In the genomic region with DNA sequence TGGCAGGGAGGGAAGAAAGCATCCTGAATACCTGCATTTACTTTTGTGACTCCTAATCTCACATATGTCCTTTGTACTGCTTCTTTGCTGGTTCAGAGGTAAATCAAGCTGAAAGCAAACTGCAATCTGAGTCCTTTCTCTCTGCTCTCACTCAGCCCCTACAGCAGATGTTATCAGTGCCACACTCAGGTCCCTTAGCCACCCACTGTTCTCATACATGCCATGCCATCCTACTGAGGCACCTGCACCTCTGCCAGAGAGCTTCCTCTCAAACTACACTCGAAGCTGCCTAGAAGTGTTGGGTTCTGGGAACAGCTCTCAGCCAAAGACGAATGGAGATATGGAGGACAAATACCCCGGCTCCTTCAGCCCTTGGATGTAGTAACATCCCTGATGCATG, we compare ENCODE assay signal across 31 cellular contexts.
"Had no signal": no experiment of that assay in that cellular context is flagged by ENCODE, and none has a peak within 500 bp of the region (broad histone marks: within the 10 kb centered on the region; RNA-seq: fewer than 3 reads in every experiment).

No MANE protein-coding gene starts in this region.

- H3K9me3 Mint-ChIP-seq: activated CD4-positive, alpha-beta memory T cell treated with anti-CD3 and anti-CD28 coated beads, Interleukin-2, amount 10 ng/mL, durations not matched to agents 7 days and 5 days; activated naive CD4-positive, alpha-beta T cell treated with anti-CD3 and anti-CD28 coated beads, Interleukin-2, amount 10 ng/mL, durations not matched to agents 7 days and 5 days; activated naive CD8-positive, alpha-beta T cell treated with anti-CD3 and anti-CD28 coated beads, Interleukin-2, amount 50 U/mL, for 24 hours had no signal

- H3K36me3 Mint-ChIP-seq: activated CD8-positive, alpha-beta memory T cell treated with anti-CD3 and anti-CD28 coated beads, Interleukin-2, amount 10 ng/mL, durations not matched to agents 7 days and 5 days; activated naive CD4-positive, alpha-beta T cell treated with anti-CD3 and anti-CD28 coated beads, Interleukin-2, amount 10 ng/mL, durations not matched to agents 7 days and 5 days; activated naive CD8-positive, alpha-beta T cell had no signal

- H3K4me1 ChIP-seq: SJCRH30 had no signal

- H3K36me3 ChIP-seq: brain microvascular endothelial cell, SJCRH30, WERI-Rb-1 had no signal

- H3K4me3 ChIP-seq: SJCRH30, SK-N-MC had no signal

- H3K4me3 Mint-ChIP-seq: activated CD4-positive, alpha-beta memory T cell treated with anti-CD3 and anti-CD28 coated beads, Interleukin-2, amount 10 ng/mL, durations not matched to agents 7 days and 5 days; activated CD8-positive, alpha-beta memory T cell treated with anti-CD3 and anti-CD28 coated beads, Interleukin-2, amount 10 ng/mL, durations not matched to agents 7 days and 5 days; activated naive CD4-positive, alpha-beta T cell treated with anti-CD3 and anti-CD28 coated beads, Interleukin-2, amount 10 ng/mL, durations not matched to agents 7 days and 5 days; activated naive CD8-positive, alpha-beta T cell; activated naive CD8-positive, alpha-beta T cell treated with anti-CD3 and anti-CD28 coated beads, Interleukin-2, amount 50 U/mL, for 24 hours had no signal

- H3K27ac Mint-ChIP-seq: activated CD4-positive, alpha-beta memory T cell treated with anti-CD3 and anti-CD28 coated beads, Interleukin-2, amount 10 ng/mL, durations not matched to agents 7 days and 5 days; activated CD8-positive, alpha-beta memory T cell treated with anti-CD3 and anti-CD28 coated beads, Interleukin-2, amount 10 ng/mL, durations not matched to agents 7 days and 5 days; activated naive CD4-positive, alpha-beta T cell treated with anti-CD3 and anti-CD28 coated beads, Interleukin-2, amount 10 ng/mL, durations not matched to agents 7 days and 5 days; activated naive CD8-positive, alpha-beta T cell; activated naive CD8-positive, alpha-beta T cell treated with anti-CD3 and anti-CD28 coated beads, Interleukin-2, amount 50 U/mL, for 24 hours had no signal

- H3K27me3 ChIP-seq: brain microvascular endothelial cell, SJCRH30 had no signal

- H3K27ac ChIP-seq: brain microvascular endothelial cell, SJCRH30, SK-N-MC, WERI-Rb-1 had no signal

- H3K9me3 ChIP-seq: SJCRH30 had no signal

- DNase-seq: activated CD4-positive, alpha-beta memory T cell treated with anti-CD3 and anti-CD28 coated beads, Interleukin-2, amount 10 ng/mL, durations not matched to agents 7 days and 5 days; activated CD4-positive, alpha-beta T cell treated with anti-CD3 and anti-CD28 coated beads for 1 hour; activated CD4-positive, alpha-beta T cell treated with anti-CD3 and anti-CD28 coated beads for 48 hours; activated CD4-positive, CD25-positive, alpha-beta regulatory T cell; activated CD8-positive, alpha-beta memory T cell treated with anti-CD3 and anti-CD28 coated beads for 24 hours; activated CD8-positive, alpha-beta memory T cell treated with anti-CD3 and anti-CD28 coated beads, Interleukin-2, amount 10 ng/mL, durations not matched to agents 7 days and 5 days; activated CD8-positive, alpha-beta memory T cell treated with anti-CD3 and anti-CD28 coated beads, Interleukin-2, amount 50 U/mL, for 48 hours; activated effector memory CD4-positive, alpha-beta T cell treated with Interleukin-2 at 50 U/mL for 16 hours; activated naive CD4-positive, alpha-beta T cell treated with anti-CD3 and anti-CD28 coated beads, Interleukin-2, amount 10 ng/mL, durations not matched to agents 7 days and 5 days; activated naive CD8-positive, alpha-beta T cell treated with anti-CD3 and anti-CD28 coated beads, Interleukin-2, amount 50 U/mL, for 24 hours; activated T-cell treated with anti-CD3 and anti-CD28 coated beads, Interleukin-2, amount 50 U/mL, for 48 hours; anterior cingulate cortex; brain microvascular endothelial cell; central memory CD4-positive, alpha-beta T cell; Karpas-422; KBM-7; NCI-H1105; NCI-H1417 treated with DMSO at 0.1 percent for 48 hours; NCI-H187 treated with DMSO at 0.1 percent for 48 hours; NCI-H2081; NCI-H2227 treated with DMSO at 0.1 percent for 48 hours; NCI-H446; NCI-H510A treated with DMSO at 0.1 percent for 48 hours; NCI-H526 treated with DMSO at 0.1 percent for 48 hours; SHP77; SJCRH30; T1000 had no signal

- H3K4me1 Mint-ChIP-seq: activated CD4-positive, alpha-beta memory T cell treated with anti-CD3 and anti-CD28 coated beads, Interleukin-2, amount 10 ng/mL, durations not matched to agents 7 days and 5 days; activated CD8-positive, alpha-beta memory T cell treated with anti-CD3 and anti-CD28 coated beads, Interleukin-2, amount 10 ng/mL, durations not matched to agents 7 days and 5 days; activated naive CD4-positive, alpha-beta T cell treated with anti-CD3 and anti-CD28 coated beads, Interleukin-2, amount 10 ng/mL, durations not matched to agents 7 days and 5 days; activated naive CD8-positive, alpha-beta T cell treated with anti-CD3 and anti-CD28 coated beads, Interleukin-2, amount 50 U/mL, for 24 hours had no signal

- ATAC-seq: activated CD8-positive, alpha-beta memory T cell treated with anti-CD3 and anti-CD28 coated beads, Interleukin-2, amount 10 ng/mL, durations not matched to agents 7 days and 5 days; activated naive CD8-positive, alpha-beta T cell treated with anti-CD3 and anti-CD28 coated beads, Interleukin-2, amount 50 U/mL, for 24 hours; Panc1 had no signal

- H3K27me3 Mint-ChIP-seq: activated CD4-positive, alpha-beta memory T cell treated with anti-CD3 and anti-CD28 coated beads, Interleukin-2, amount 10 ng/mL, durations not matched to agents 7 days and 5 days; activated CD8-positive, alpha-beta memory T cell treated with anti-CD3 and anti-CD28 coated beads, Interleukin-2, amount 10 ng/mL, durations not matched to agents 7 days and 5 days; activated naive CD4-positive, alpha-beta T cell treated with anti-CD3 and anti-CD28 coated beads, Interleukin-2, amount 10 ng/mL, durations not matched to agents 7 days and 5 days; activated naive CD8-positive, alpha-beta T cell treated with anti-CD3 and anti-CD28 coated beads, Interleukin-2, amount 50 U/mL, for 24 hours had no signal
